ENCODE assay signal across 1 cellular context in genomic region chr16:23348579-23349469, GRCh38.
TF ChIP-seq lines count a peak whose summit lies in the region.

No MANE protein-coding gene starts in this region.

TF ChIP-seq in H1, 55 proteins besides CTCF, POLR2A, EP300 and RAD21:
- TF ChIP-seq KDM1A (IDR thresholded peaks at IDR 0.05; ENCODE audit: borderline replicate concordance, low read length) = 0 out of 2 replicates have a peak, but pooled peaks have one; percentile 22
- no peak for TF ChIP-seq HDAC6 (IDR thresholded peaks at IDR 0.05; ENCODE audit: low read depth, low read length)
- TF ChIP-seq NRF1 (IDR thresholded peaks at IDR 0.05; ENCODE audit: low read depth, low read length) = no peak
- no peak for TF ChIP-seq POU5F1 (IDR thresholded peaks at IDR 0.05; ENCODE audit: low read depth, low read length)
- no peak for TF ChIP-seq RXRA (IDR thresholded peaks at IDR 0.05; ENCODE audit: insufficient read depth, low read depth, low read length)
- TF ChIP-seq, protein P1, sequence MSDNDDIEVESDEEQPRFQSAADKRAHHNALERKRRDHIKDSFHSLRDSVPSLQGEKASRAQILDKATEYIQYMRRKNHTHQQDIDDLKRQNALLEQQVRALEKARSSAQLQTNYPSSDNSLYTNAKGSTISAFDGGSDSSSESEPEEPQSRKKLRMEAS (IDR thresholded peaks at IDR 0.05) = 0 out of 2 replicates have a peak, but pooled peaks have one; percentile 14
TF ChIP-seq in H1: peak in this region for 2.
